Comparison of ENCODE assay signal across 7 cellular contexts in the genomic region with DNA sequence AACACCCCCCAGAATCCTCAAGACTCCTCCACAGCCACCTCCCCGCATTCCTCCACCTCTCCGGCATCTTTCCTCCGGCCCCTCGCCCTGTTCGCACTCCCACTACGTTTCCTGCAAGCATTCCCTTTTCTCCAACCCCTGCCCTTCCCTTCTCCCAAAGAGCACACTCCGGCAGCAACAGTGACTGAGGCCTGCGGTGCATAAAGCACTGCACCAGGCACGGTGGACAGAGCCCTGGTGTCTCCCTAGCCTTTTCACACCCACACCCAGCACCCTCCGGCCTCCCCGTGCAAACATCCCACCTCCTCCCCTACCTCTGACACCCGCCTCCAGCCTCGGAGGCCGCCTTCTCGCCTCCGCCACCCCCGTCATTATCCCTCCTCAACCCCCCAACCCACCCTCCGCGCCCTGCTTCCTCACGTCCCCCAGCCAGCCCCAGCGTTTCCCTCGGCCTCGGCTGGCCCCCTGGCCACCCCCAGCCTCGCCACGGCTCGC. TPM values are rescaled to one million over a fixed set of nuclear protein-coding genes. Genes with fewer than 3 reads are reported as not detected.
DNase-seq lines count a peak whose midpoint lies in the region; ATAC-seq and TF ChIP-seq lines count a peak whose summit lies in the region.

No MANE protein-coding gene starts in this region.

- no peak for DNase-seq in GM12864 (ENCODE audit: low read depth)
- DNase-seq in NCI-H2171 (lab: John Stamatoyannopoulos, UW): peak; percentile 40
- no peak for DNase-seq in activated T-helper 2 cell treated with anti-CD3 and anti-CD28 coated beads, Interferon-gamma antibody, Interleukin-2, Interleukin-4, amounts not matched to agents 10 μg/mL and 5 μg/mL and 100 μg/mL, durations not matched to agents 14 hours and 24 hours and 36 hours (ENCODE audit: low spot score)
- peak; percentile 49 for DNase-seq in fibroblast of pulmonary artery (ENCODE audit: low read depth)
- peak in 5 of 10 donors; percentile 20 to 69 (median 33) for DNase-seq in naive thymus-derived CD8-positive, alpha-beta T cell
- peak; percentile 30 to 34 for DNase-seq in thyroid gland

- peak; percentile 23 for ATAC-seq in HG02571 (IDR thresholded peaks at IDR 0.05; ENCODE audit: unreplicated experiment)
- ATAC-seq in naive thymus-derived CD8-positive, alpha-beta T cell: peak; percentile 30 to 38

- no peaks in the 10 kb centered on the region for H3K27me3 ChIP-seq in thyroid gland

- POLR2A ChIA-PET in naive thymus-derived CD8-positive, alpha-beta T cell (lab: Charles Lee): interaction anchor here (0.7 to 2.5 kb wide), 7 partner anchors 8 to 321 kb away, joined by 3 to 33 read pairs (median 6); a partner anchor contains a TSS

- no peak for TF ChIP-seq POLR2A in thyroid gland (IDR thresholded peaks at IDR 0.05)

- H3K36me3 ChIP-seq in thyroid gland: no peaks in the 10 kb centered on the region

- peaks cover 31% of the 10 kb centered on the region for H3K4me1 Mint-ChIP-seq in activated T-helper 2 cell treated with anti-CD3 and anti-CD28 coated beads, Interferon-gamma antibody, Interleukin-2, Interleukin-4, amounts not matched to agents 10 μg/mL and 5 μg/mL and 100 μg/mL, durations not matched to agents 14 hours and 24 hours and 36 hours (ENCODE audit: low read depth)
- H3K4me1 Mint-ChIP-seq in naive thymus-derived CD8-positive, alpha-beta T cell: peaks cover 38 to 58% (median 50%) of the 10 kb centered on the region in 4 donors

- peak overlapping the region; percentile 91 to 94 (median 91) for H3K27ac ChIP-seq in thyroid gland

- H3K27ac Mint-ChIP-seq in activated T-helper 2 cell treated with anti-CD3 and anti-CD28 coated beads, Interferon-gamma antibody, Interleukin-2, Interleukin-4, amounts not matched to agents 10 μg/mL and 5 μg/mL and 100 μg/mL, durations not matched to agents 14 hours and 24 hours and 36 hours: peak overlapping the region; percentile 86
- H3K27ac Mint-ChIP-seq in naive thymus-derived CD8-positive, alpha-beta T cell: peak overlapping the region; percentile 92 to 98 (median 95)

- TF ChIP-seq CTCF in GM12864 (IDR thresholded peaks at IDR 0.05; ENCODE audit: low read depth, low read length, missing control alignments) (no peak), fibroblast of pulmonary artery (IDR thresholded peaks at IDR 0.05; ENCODE audit: low read length, missing control alignments) (no peak), thyroid gland (IDR thresholded peaks at IDR 0.05) (no peak)

- peaks cover 30% of the 10 kb centered on the region for H3K36me3 Mint-ChIP-seq in activated T-helper 2 cell treated with anti-CD3 and anti-CD28 coated beads, Interferon-gamma antibody, Interleukin-2, Interleukin-4, amounts not matched to agents 10 μg/mL and 5 μg/mL and 100 μg/mL, durations not matched to agents 14 hours and 24 hours and 36 hours (ENCODE audit: low read depth)
- peaks cover 0 to 14% (median 0%) of the 10 kb centered on the region in 3 donors for H3K36me3 Mint-ChIP-seq in naive thymus-derived CD8-positive, alpha-beta T cell

- intact Hi-C loops in activated T-helper 2 cell treated with anti-CD3 and anti-CD28 coated beads, Interferon-gamma antibody, Interleukin-2, Interleukin-4, amounts not matched to agents 10 μg/mL and 5 μg/mL and 100 μg/mL, durations not matched to agents 14 hours and 24 hours and 36 hours (cut with micrococcal nuclease): loop anchor here (2.0 to 10.0 kb wide), 3 partner anchors 18 to 220 kb away; a partner anchor contains a TSS
- intact Hi-C loops in thyroid gland (cut with DNase I): no loop called here

- H3K4me3 Mint-ChIP-seq in activated T-helper 2 cell treated with anti-CD3 and anti-CD28 coated beads, Interferon-gamma antibody, Interleukin-2, Interleukin-4, amounts not matched to agents 10 μg/mL and 5 μg/mL and 100 μg/mL, durations not matched to agents 14 hours and 24 hours and 36 hours (ENCODE audit: low read depth): peak overlapping the region; percentile 95
- peak overlapping the region; percentile 92 to 99 (median 95) for H3K4me3 Mint-ChIP-seq in naive thymus-derived CD8-positive, alpha-beta T cell

- H3K9me3 Mint-ChIP-seq in activated T-helper 2 cell treated with anti-CD3 and anti-CD28 coated beads, Interferon-gamma antibody, Interleukin-2, Interleukin-4, amounts not matched to agents 10 μg/mL and 5 μg/mL and 100 μg/mL, durations not matched to agents 14 hours and 24 hours and 36 hours: no peaks in the 10 kb centered on the region
- H3K9me3 Mint-ChIP-seq in naive thymus-derived CD8-positive, alpha-beta T cell: no peaks in the 10 kb centered on the region

- H3K4me3 ChIP-seq in GM12864 (ENCODE audit: low read depth, low read length): peak overlapping the region; percentile 98
- peak overlapping the region; percentile 87 for H3K4me3 ChIP-seq in fibroblast of pulmonary artery (replicated peaks; ENCODE audit: low read depth, low read length)
- peak overlapping the region; percentile 78 to 93 (median 91) for H3K4me3 ChIP-seq in thyroid gland (replicated peaks in 1 of 3)

- peaks cover 25 to 26% of the 10 kb centered on the region in 2 donors for H3K4me1 ChIP-seq in thyroid gland

- WGBS in thyroid gland, 2 donors: 0 to 1% methylated on average over 20 to 23 of the region's 26 CpGs

- H3K27me3 Mint-ChIP-seq in activated T-helper 2 cell treated with anti-CD3 and anti-CD28 coated beads, Interferon-gamma antibody, Interleukin-2, Interleukin-4, amounts not matched to agents 10 μg/mL and 5 μg/mL and 100 μg/mL, durations not matched to agents 14 hours and 24 hours and 36 hours (ENCODE audit: low read depth): no peaks in the 10 kb centered on the region
- no peaks in the 10 kb centered on the region for H3K27me3 Mint-ChIP-seq in naive thymus-derived CD8-positive, alpha-beta T cell

- no peaks in the 10 kb centered on the region for H3K9me3 ChIP-seq in thyroid gland

RNA-seq across cellular contexts. Expression of a gene that starts 0.6 kb away (rescaled TPM):
- total RNA-seq in activated T-helper 2 cell treated with anti-CD3 and anti-CD28 coated beads, Interferon-gamma antibody, Interleukin-2, Interleukin-4, amounts not matched to agents 10 μg/mL and 5 μg/mL and 100 μg/mL, durations not matched to agents 14 hours and 24 hours and 36 hours: 33.2 and 37.0 TPM in 2 replicates
- total RNA-seq in naive thymus-derived CD8-positive, alpha-beta T cell: 10 to 100 TPM; 62.5 to 67.1 TPM
- polyA plus RNA-seq in naive thymus-derived CD8-positive, alpha-beta T cell: 100 to 1,000 TPM in 1 of 3 donors, 10 to 100 TPM in 2; 80.7 to 100 (median 85.9) TPM
- total RNA-seq in thyroid gland: 10 to 100 TPM; 64.2 to 86.7 (median 75.3) TPM

Comparison
In these comparisons a context has a peak if more than half of its experiments do, and no peak if none do; other contexts are left out.
1. DNase-seq: peak in NCI-H2171 (single experiment), fibroblast of pulmonary artery (single experiment) and thyroid gland (2 of 2); none in GM12864 (single experiment) and activated T-helper 2 cell treated with anti-CD3 and anti-CD28 coated beads, Interferon-gamma antibody, Interleukin-2, Interleukin-4, amounts not matched to agents 10 μg/mL and 5 μg/mL and 100 μg/mL, durations not matched to agents 14 hours and 24 hours and 36 hours (single experiment).
2. Peak in every context shown above with its lines, with median percentiles within 50 percentile points of each other: H3K4me3 ChIP-seq.